In genomic region chr17:43857141-43857540, GRCh38 we compare ENCODE assay signal across 16 cellular contexts. TPM values are rescaled to one million over a fixed set of nuclear protein-coding genes. Genes with fewer than 3 reads are reported as not detected.
DNase-seq lines count a peak whose midpoint lies in the region; ATAC-seq, FAIRE-seq and TF ChIP-seq lines count a peak whose summit lies in the region.
"Had no signal": no experiment of that assay in that cellular context is flagged by ENCODE, and none has a peak within 500 bp of the region (broad histone marks: within the 10 kb centered on the region; RNA-seq: fewer than 3 reads in every experiment).

No MANE protein-coding gene starts in this region.

- H3K4me3 ChIP-seq in heart left ventricle (no peak overlapping the region), H7 (ENCODE audit: insufficient read depth, low read depth, low read length) (no peak overlapping the region), kidney (ENCODE audit: low read length in 2 of 2) (no peak overlapping the region), subcutaneous abdominal adipose tissue (ENCODE audit: low read depth in 1 of 5, low read length in 5 of 5) (no peak overlapping the region)
- H3K4me3 ChIP-seq: BLaER1 treated with 17β-estradiol and CSF1 and Interleukin-3, amounts not matched to agents 10 nM and 100 nM had no signal

- 90 to 95% (median 94%) methylated on average over 5 of the region's 5 CpGs for WGBS in heart left ventricle, 4 donors

- intact Hi-C loops in heart left ventricle (cut with DNase I) = no loop called here
- intact Hi-C loops in Right ventricle myocardium superior (cut with DNase I) = no loop called here
- intact Hi-C loops in kidney (cut with DNase I) = no loop called here

- H3K9ac ChIP-seq in kidney (ENCODE audit: low read length in 2 of 2) (no peak overlapping the region), subcutaneous abdominal adipose tissue (ENCODE audit: low read length in 5 of 5) (no peak overlapping the region)
- H3K9ac ChIP-seq: BLaER1 treated with 17β-estradiol and CSF1 and Interleukin-3, amounts not matched to agents 10 nM and 100 nM had no signal

- peak overlapping the region; percentile 18 to 88 (median 74) for H3K27ac ChIP-seq in heart left ventricle
- no peak overlapping the region for H3K27ac ChIP-seq in kidney (ENCODE audit: low read depth in 2 of 2, low read length in 2 of 2)
- peak overlapping the region; percentile 53 for H3K27ac ChIP-seq in subcutaneous abdominal adipose tissue (ENCODE audit: low read depth, low read length)
- H3K27ac ChIP-seq: BLaER1 treated with 17β-estradiol and CSF1 and Interleukin-3, amounts not matched to agents 10 nM and 100 nM had no signal

- DNase-seq in heart left ventricle = no peak
- no peak for DNase-seq in Right ventricle myocardium superior
- DNase-seq in H7 = peak; percentile 27
- DNase-seq in kidney = peak; percentile 55
- DNase-seq in NCI-H2081 treated with DMSO at 0.1 percent for 48 hours (lab: John Stamatoyannopoulos, UW) = no peak
- no peak for DNase-seq in stimulated activated CD8-positive, alpha-beta memory T cell treated with anti-CD3 and anti-CD28 coated beads, Interleukin-4, amount 100 ng/mL, for 48 hours
- DNase-seq in COR-L47 (lab: John Stamatoyannopoulos, UW) = no peak
- DNase-seq: ACHN; Calu3; CD4-positive, CD25-positive, alpha-beta regulatory T cell; GF-D8 had no signal

- H3K27me3 ChIP-seq in heart left ventricle = peaks cover 0 to 7% (median 0%) of the 10 kb centered on the region in 9 donors
- no peaks in the 10 kb centered on the region; the same call in 1 of the 2 replicates for H3K27me3 ChIP-seq in H7 (ENCODE audit: control insufficient read depth, insufficient read depth, low read length)
- peaks cover 6 to 23% (median 14%) of the 10 kb centered on the region in 5 donors for H3K27me3 ChIP-seq in subcutaneous abdominal adipose tissue (ENCODE audit: control insufficient read depth in 5 of 5, insufficient read depth in 4 of 5, low read length in 5 of 5)
- H3K27me3 ChIP-seq: BLaER1 treated with 17β-estradiol and CSF1 and Interleukin-3, amounts not matched to agents 10 nM and 100 nM had no signal

- H3K9me3 ChIP-seq in heart left ventricle = no peaks in the 10 kb centered on the region
- no peaks in the 10 kb centered on the region for H3K9me3 ChIP-seq in kidney (ENCODE audit: control insufficient read depth in 1 of 2, low read length in 2 of 2)
- H3K9me3 ChIP-seq in subcutaneous abdominal adipose tissue (ENCODE audit: control insufficient read depth in 5 of 5, low read length in 5 of 5) = no peaks in the 10 kb centered on the region

- FAIRE-seq in kidney (lab: Jason Lieb, UNC) = no peak

- TF ChIP-seq CTCF in heart left ventricle (IDR thresholded peaks at IDR 0.05) (no peak), kidney (IDR thresholded peaks at IDR 0.05; ENCODE audit: borderline replicate concordance, extremely low read depth, insufficient read depth) (no peak)

- peaks cover 6 to 57% (median 31%) of the 10 kb centered on the region in 12 donors for H3K4me1 ChIP-seq in heart left ventricle
- peaks cover 0 to 2% of the 10 kb centered on the region in 2 donors for H3K4me1 ChIP-seq in kidney (ENCODE audit: control insufficient read depth in 1 of 2, insufficient read depth in 1 of 2, low read depth in 1 of 2, low read length in 2 of 2)
- H3K4me1 ChIP-seq in subcutaneous abdominal adipose tissue (ENCODE audit: control insufficient read depth in 5 of 5, insufficient read depth in 5 of 5, low read length in 5 of 5) = peaks cover 5 to 97% (median 36%) of the 10 kb centered on the region in 5 donors

- no peak for TF ChIP-seq POLR2A in heart left ventricle (IDR thresholded peaks at IDR 0.05)

- H3K36me3 ChIP-seq in heart left ventricle (no peaks in the 10 kb centered on the region), H7 (replicated peaks; ENCODE audit: control insufficient read depth, insufficient read depth, low read length) (no peaks in the 10 kb centered on the region), kidney (ENCODE audit: control insufficient read depth in 1 of 2, insufficient read depth in 2 of 2, low read length in 2 of 2) (no peaks in the 10 kb centered on the region), subcutaneous abdominal adipose tissue (ENCODE audit: control insufficient read depth in 5 of 5, insufficient read depth in 5 of 5, low read length in 5 of 5) (peaks cover 0 to 12% (median 0%) of the 10 kb centered on the region in 5 donors)
- H3K36me3 ChIP-seq: BLaER1 treated with 17β-estradiol and CSF1 and Interleukin-3, amounts not matched to agents 10 nM and 100 nM had no signal

- ATAC-seq in heart left ventricle = no peak
- ATAC-seq in Right ventricle myocardium superior (ENCODE audit: poor library complexity) = no peak
- ATAC-seq: HCT116 had no signal

RNA-seq across cellular contexts. Expression of gene CD300LG, which starts 10.2 kb away (rescaled TPM):
- total RNA-seq in heart left ventricle (10 to 100 TPM in 7 of 9 donors, 1 to 10 TPM in 2; 7.3 to 85.8 (median 19.9) TPM), Right ventricle myocardium superior (17.5 TPM), kidney (1.2 TPM)
- polyA plus RNA-seq in heart left ventricle (10 to 100 TPM; 15.5 to 37.2 TPM), kidney (ENCODE audit: insufficient read depth, low read depth, low replicate concordance) (3.1 TPM)
- total RNA-seq in H7 (2014; rRNA removed; shearing (Covaris generic)) = not detected in 2 replicates
- total RNA-seq: A172; Calu3; CD4-positive, CD25-positive, alpha-beta regulatory T cell; H4 had no signal
- polyA plus RNA-seq: CD4-positive, CD25-positive, alpha-beta regulatory T cell had no signal

RNA-seq across cellular contexts. Expression of gene MPP3, which starts 24.2 kb away (rescaled TPM):
- total RNA-seq in heart left ventricle (10 to 100 TPM; 13.8 to 70.2 (median 25.3) TPM), Right ventricle myocardium superior (48.5 TPM), kidney (5.8 TPM)
- polyA plus RNA-seq in heart left ventricle (10 to 100 TPM; 40.0 to 45.4 TPM), kidney (ENCODE audit: insufficient read depth, low read depth, low replicate concordance) (3.2 TPM)
- total RNA-seq in H7 (2014; rRNA removed; shearing (Covaris generic)) = 7.7 and 8.3 TPM in 2 replicates
- total RNA-seq: CD4-positive, CD25-positive, alpha-beta regulatory T cell had no signal
- polyA plus RNA-seq: CD4-positive, CD25-positive, alpha-beta regulatory T cell had no signal

RNA-seq across cellular contexts. Expression of gene MPP2, which starts 50.2 kb away (rescaled TPM):
- 10 to 100 TPM; 10.4 to 22.3 (median 15.4) TPM for total RNA-seq in heart left ventricle
- polyA plus RNA-seq in heart left ventricle = 10 to 100 TPM in 1 of 2 donors, 1 to 10 TPM in 1; 6.7 to 12.8 TPM
- total RNA-seq in Right ventricle myocardium superior = 17.1 TPM
- total RNA-seq in H7 (2014; rRNA removed; shearing (Covaris generic)) = 9.0 and 12.2 TPM in 2 replicates
- total RNA-seq in kidney = 1.2 TPM
- 2.7 TPM for polyA plus RNA-seq in kidney (ENCODE audit: insufficient read depth, low read depth, low replicate concordance)

Comparison
In these comparisons a context has a peak if more than half of its experiments do, and no peak if none do; other contexts are left out.
1. DNase-seq: peak in H7 (single experiment) and kidney (single experiment); none in heart left ventricle (0 of 5), Right ventricle myocardium superior (single experiment), NCI-H2081 treated with DMSO at 0.1 percent for 48 hours (single experiment), stimulated activated CD8-positive, alpha-beta memory T cell treated with anti-CD3 and anti-CD28 coated beads, Interleukin-4, amount 100 ng/mL, for 48 hours (single experiment) and COR-L47 (single experiment).
2. H3K27ac ChIP-seq: peak in heart left ventricle (12 of 12) and subcutaneous abdominal adipose tissue (single experiment); none in kidney (0 of 2).